ENCODE assay signal across 24 cellular contexts in the genomic region with DNA sequence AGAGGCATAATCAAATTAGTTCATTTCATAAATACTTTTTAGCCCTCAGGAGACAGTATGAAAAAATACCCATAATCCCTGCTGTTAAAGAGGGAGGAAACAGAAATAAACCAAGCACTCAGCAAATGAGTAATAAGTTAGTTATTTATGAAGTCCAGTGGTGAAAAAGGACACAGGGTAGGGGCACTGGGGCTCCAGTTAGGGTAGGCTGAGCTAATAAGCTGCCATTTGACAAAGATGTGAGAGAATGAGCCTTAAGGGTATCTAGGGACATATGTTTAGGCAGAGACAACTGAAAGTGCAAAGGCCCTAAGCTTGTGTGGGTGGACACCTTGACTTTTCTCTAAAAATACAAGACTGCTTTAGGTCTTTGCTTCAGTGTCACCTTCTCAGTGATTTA.
A peak's percentile ranks its signal among the peaks of the same experiment; 100 is the strongest.
DNase-seq lines count a peak whose midpoint lies in the region; ATAC-seq, FAIRE-seq and TF ChIP-seq lines count a peak whose summit lies in the region.
"Had no signal": no experiment of that assay in that cellular context is flagged by ENCODE, and none has a peak within 500 bp of the region (broad histone marks: within the 10 kb centered on the region; RNA-seq: fewer than 3 reads in every experiment).

No MANE protein-coding gene starts in this region.

- no peak overlapping the region for H2BK120ac ChIP-seq in trophoblast cell (ENCODE audit: insufficient read depth, low read length, poor library complexity)

- H2AFZ ChIP-seq in GM12878 (ENCODE audit: control insufficient read depth, low read depth, low read length) (no peak overlapping the region), trophoblast cell (ENCODE audit: insufficient read depth, low read length, poor library complexity) (no peak overlapping the region)
- H2AFZ ChIP-seq: hepatocyte had no signal

- peak; percentile 23 for FAIRE-seq in GM12878 (lab: Jason Lieb, UNC)
- FAIRE-seq: keratinocyte had no signal

- H3K18ac ChIP-seq in trophoblast cell (ENCODE audit: low read length), result no peak overlapping the region

- BruUV-seq in GM12878 (replicated peaks; lab: Mats Ljungman, UMichigan), result no TSS peak

- SMC1A ChIA-PET in GM12878 (lab: Charles Lee; ENCODE audit: uncharacterized antibody, unreplicated experiment), result no interaction called here

- H3K4ac ChIP-seq in trophoblast cell (ENCODE audit: low read depth, low read length), result no peak overlapping the region

- H3K79me2 ChIP-seq in GM12878 (ENCODE audit: control insufficient read depth, insufficient read depth, low read length) (no peaks in the 10 kb centered on the region), trophoblast cell (ENCODE audit: control insufficient read depth, insufficient read depth, low read length, poor library complexity) (no peaks in the 10 kb centered on the region)
- H3K79me2 ChIP-seq: hepatocyte had no signal

- H4K20me1 ChIP-seq in GM12878 (ENCODE audit: control insufficient read depth, insufficient read depth), result no peaks in the 10 kb centered on the region
- H4K20me1 ChIP-seq: BLaER1 treated with 17β-estradiol and CSF1 and Interleukin-3, amounts not matched to agents 10 nM and 100 nM had no signal

- ATAC-seq in GM21723 (IDR thresholded peaks at IDR 0.05; ENCODE audit: unreplicated experiment) (peak; percentile 54), HG03442 (IDR thresholded peaks at IDR 0.05; ENCODE audit: unreplicated experiment) (peak; percentile 42), GM12878 (peak; percentile 58), HG03457 (IDR thresholded peaks at IDR 0.05; ENCODE audit: unreplicated experiment) (no peak), HG02970 (IDR thresholded peaks at IDR 0.05; ENCODE audit: low FRiP score, unreplicated experiment) (no peak)
- ATAC-seq: natural killer cell treated with Interleukin-12 subunit alpha and Interleukin-12 subunit beta and Interleukin-15 and Interleukin-18, amount 100 ng/mL, for 72 hours; stimulated activated memory B cell treated with anti-CD40 and anti-IgM and Interleukin-4, amounts not matched to agents 10 μg/mL and 1 μg/mL and 100 μg/mL, for 72 hours had no signal

- H3K14ac ChIP-seq in trophoblast cell (ENCODE audit: low read length), result no peak overlapping the region

- peak; percentile 60 for DNase-seq in EH (ENCODE audit: low read depth)
- DNase-seq in GM12878 (ENCODE audit: low read depth, low spot score), result no peak
- DNase-seq in trophoblast cell, result no peak
- DNase-seq in NCI-H82 (lab: John Stamatoyannopoulos, UW), result no peak
- DNase-seq: 8988T; activated CD4-positive, CD25-positive, alpha-beta regulatory T cell treated with anti-CD3 and anti-CD28 coated beads, Interleukin-2, amount 50 U/mL, for 72 hours; activated effector memory CD4-positive, alpha-beta T cell treated with Interleukin-2 at 50 U/mL for 16 hours; amniotic stem cell; endodermal cell; MV-4-11; NCI-H2029; NCI-H510A treated with DMSO at 0.1 percent for 48 hours; OCI-M1; tibial artery had no signal

- POLR2A ChIA-PET in GM12878 (lab: Charles Lee), result no interaction called here

- no peak overlapping the region for H3K9ac ChIP-seq in GM12878 (ENCODE audit: control insufficient read depth, insufficient read depth, low read length)
- no peak overlapping the region for H3K9ac ChIP-seq in trophoblast cell (ENCODE audit: low read length)
- H3K9ac ChIP-seq: BLaER1 treated with 17β-estradiol and CSF1 and Interleukin-3, amounts not matched to agents 10 nM and 100 nM had no signal

- H3K27ac ChIP-seq in GM12878 (ENCODE audit: control insufficient read depth, insufficient read depth) (no peak overlapping the region), trophoblast cell (ENCODE audit: low read depth, low read length) (no peak overlapping the region)
- H3K27ac ChIP-seq: BLaER1 treated with 17β-estradiol and CSF1 and Interleukin-3, amounts not matched to agents 10 nM and 100 nM; hepatocyte; SJSA1; tibial artery had no signal

- H3K36me3 ChIP-seq in GM12878 (ENCODE audit: control insufficient read depth in 2 of 2, insufficient read depth in 2 of 2, low read length in 1 of 2), result peaks cover 0 to 6% of the 10 kb centered on the region in 2 experiments; a peak in 2 of 4 replicates
- H3K36me3 ChIP-seq in trophoblast cell (ENCODE audit: control insufficient read depth in 1 of 2, insufficient read depth in 2 of 2, low read length in 2 of 2), result no peaks in the 10 kb centered on the region
- H3K36me3 ChIP-seq: BLaER1 treated with 17β-estradiol and CSF1 and Interleukin-3, amounts not matched to agents 10 nM and 100 nM; SJSA1 had no signal

- H3K9me3 ChIP-seq in GM12878 (replicated peaks; ENCODE audit: control insufficient read depth, insufficient read depth, low read length) (no peaks in the 10 kb centered on the region), trophoblast cell (ENCODE audit: insufficient read depth, low read depth, low read length) (no peaks in the 10 kb centered on the region)
- H3K9me3 ChIP-seq: BLaER1 treated with 17β-estradiol and CSF1 and Interleukin-3, amounts not matched to agents 10 nM and 100 nM; SJSA1; tibial artery had no signal

- H3K4me2 ChIP-seq in GM12878 (ENCODE audit: control insufficient read depth, insufficient read depth) (no peak overlapping the region), trophoblast cell (ENCODE audit: low read length) (no peak overlapping the region)
- H3K4me2 ChIP-seq: BLaER1 treated with 17β-estradiol and CSF1 and Interleukin-3, amounts not matched to agents 10 nM and 100 nM; hepatocyte had no signal

- RAD21 ChIA-PET in GM12878 (lab: Charles Lee; ENCODE audit: unreplicated experiment), result interaction anchor here (0.6 kb wide), 1 partner anchor 1363 kb away, joined by 7 read pairs; no protein-coding TSS in a partner anchor

- no peak overlapping the region for H2AK5ac ChIP-seq in trophoblast cell (ENCODE audit: low read length)

- H3K4me1 ChIP-seq in GM12878 (ENCODE audit: control insufficient read depth, insufficient read depth, low read length), result no peaks in the 10 kb centered on the region
- H3K4me1 ChIP-seq in trophoblast cell (ENCODE audit: control insufficient read depth in 1 of 2, insufficient read depth in 2 of 2, low read length in 2 of 2), result no peaks in the 10 kb centered on the region
- H3K4me1 ChIP-seq: BLaER1 treated with 17β-estradiol and CSF1 and Interleukin-3, amounts not matched to agents 10 nM and 100 nM; SJSA1; tibial artery had no signal

- H3K4me3 ChIP-seq in GM12878 (no peak overlapping the region), trophoblast cell (ENCODE audit: low read depth, low read length) (no peak overlapping the region)
- H3K4me3 ChIP-seq: BLaER1 treated with 17β-estradiol and CSF1 and Interleukin-3, amounts not matched to agents 10 nM and 100 nM; hepatocyte; SJSA1; tibial artery had no signal

- in situ Hi-C loops in GM12878 (cut with MboI), result no loop called here

- H4K91ac ChIP-seq in trophoblast cell (ENCODE audit: low read depth, low read length), result no peak overlapping the region

- H4K12ac ChIP-seq in trophoblast cell (ENCODE audit: low read depth, low read length), result no peak overlapping the region

- TF ChIP-seq POLR2A in GM12878 (IDR thresholded peaks at IDR 0.05; ENCODE audit: low read depth, low read length), result no peak

- no peak overlapping the region for H2BK5ac ChIP-seq in trophoblast cell (ENCODE audit: low read depth, low read length, poor library complexity)

- TF ChIP-seq RAD21 in GM12878 (IDR thresholded peaks at IDR 0.05; ENCODE audit: insufficient read depth, low read depth, low read length), result no peak

- intact Hi-C loops in GM12878 (cut with micrococcal nuclease; ENCODE audit: unreplicated experiment), result no loop called here

- CTCF ChIA-PET in GM12878 (lab: Yijun Ruan, JAX), result interaction anchor here (2.0 kb wide), 1 partner anchor 19 kb away, joined by 8 read pairs; no protein-coding TSS in a partner anchor

- no peak overlapping the region for H2BK12ac ChIP-seq in trophoblast cell (ENCODE audit: low read length)

- no peak for TF ChIP-seq CTCF in GM12878 (IDR thresholded peaks at IDR 0.05 in 2 of 3, conservative IDR thresholded peaks at IDR 0.05 in 1 of 3; ENCODE audit: control insufficient read depth in 2 of 3, extremely low read depth in 1 of 3, insufficient read depth in 1 of 3, low read depth in 3 of 3, low read length in 3 of 3)

- H3K79me1 ChIP-seq in trophoblast cell (ENCODE audit: low read length), result no peaks in the 10 kb centered on the region

- no peaks in the 10 kb centered on the region for H3K27me3 ChIP-seq in GM12878 (replicated peaks in 1 of 2; ENCODE audit: control insufficient read depth in 2 of 2, insufficient read depth in 2 of 2, low read length in 1 of 2)
- H3K27me3 ChIP-seq in trophoblast cell (ENCODE audit: insufficient read depth, low read length), result no peaks in the 10 kb centered on the region
- H3K27me3 ChIP-seq: BLaER1 treated with 17β-estradiol and CSF1 and Interleukin-3, amounts not matched to agents 10 nM and 100 nM; hepatocyte; SJSA1; tibial artery had no signal

- no peak overlapping the region for H3K23ac ChIP-seq in trophoblast cell (ENCODE audit: low read length)

- TF ChIP-seq EP300 in GM12878 (IDR thresholded peaks at IDR 0.05; ENCODE audit: borderline replicate concordance in 1 of 2, control insufficient read depth in 1 of 2, low read depth in 2 of 2, low read length in 2 of 2), result no peak

- H4K8ac ChIP-seq in trophoblast cell (ENCODE audit: low read depth, low read length), result no peak overlapping the region

TF ChIP-seq in GM12878, 131 proteins besides CTCF, POLR2A, EP300 and RAD21:
- TF ChIP-seq ZSCAN29 (IDR thresholded peaks at IDR 0.05), result no peak

Comparison
In these comparisons a context has a peak if more than half of its experiments do, and no peak if none do; other contexts are left out.
1. ATAC-seq: peak in GM21723 (single experiment), HG03442 (single experiment) and GM12878 (single experiment); none in HG03457 (single experiment) and HG02970 (single experiment).